In genomic region chr4:143907811-143908210, GRCh38 we compare ENCODE assay signal across 9 cellular contexts. TPM values are rescaled to one million over a fixed set of nuclear protein-coding genes. Genes with fewer than 3 reads are reported as not detected.
DNase-seq lines count a peak whose midpoint lies in the region; ATAC-seq and TF ChIP-seq lines count a peak whose summit lies in the region.
"Not testable (repeated sequence)": the region's sequence is repeated elsewhere in the genome, so short reads cannot be mapped to it uniquely, and the experiment has no call there.
"Had no signal": no experiment of that assay in that cellular context is flagged by ENCODE, and none has a peak within 500 bp of the region (broad histone marks: within the 10 kb centered on the region; RNA-seq: fewer than 3 reads in every experiment).

No MANE protein-coding gene starts in this region.

- not testable (repeated sequence) for H3K36me3 Mint-ChIP-seq in H9 (ENCODE audit: insufficient read depth in 1 of 3, low read depth in 3 of 3); activated naive CD8-positive, alpha-beta T cell; glutamatergic neuron (ENCODE audit: unreplicated experiment)

- not testable (repeated sequence) for H4K5ac ChIP-seq in H9 (ENCODE audit: insufficient read length, low read depth, low read length)

- H3K4ac ChIP-seq in H9 (ENCODE audit: low read depth, low read length); neuronal stem cell (ENCODE audit: low read length): not testable (repeated sequence)

- not testable (repeated sequence) for H4K8ac ChIP-seq in H9 (replicated peaks; ENCODE audit: insufficient read length, low read depth, low read length); neuronal stem cell (ENCODE audit: low read depth, low read length)

- not testable (repeated sequence) for H3K4me3 ChIP-seq in neuronal stem cell (ENCODE audit: low read length in 2 of 2)

- not testable (repeated sequence) for H3K4me3 Mint-ChIP-seq in H9; glutamatergic neuron (ENCODE audit: unreplicated experiment)
- H3K4me3 Mint-ChIP-seq in activated naive CD8-positive, alpha-beta T cell = peak overlapping the region; percentile 61

- not testable (repeated sequence) for H2BK20ac ChIP-seq in H9 (ENCODE audit: low read depth, low read length, poor library complexity, severe bottlenecking)

- H3K23me2 ChIP-seq in H9 (ENCODE audit: insufficient read length, low read depth, low read length, poor library complexity, severe bottlenecking) = not testable (repeated sequence)

- H4K91ac ChIP-seq in H9 (ENCODE audit: insufficient read length, low read depth, low read length); neuronal stem cell (ENCODE audit: low read depth, low read length, poor library complexity): not testable (repeated sequence)

- H3K27me3 Mint-ChIP-seq in H9 (ENCODE audit: low read depth); activated naive CD8-positive, alpha-beta T cell; glutamatergic neuron (ENCODE audit: unreplicated experiment): not testable (repeated sequence)

- H3K9me3 Mint-ChIP-seq in H9; activated naive CD8-positive, alpha-beta T cell (ENCODE audit: low read depth); glutamatergic neuron (ENCODE audit: unreplicated experiment): not testable (repeated sequence)

- not testable (repeated sequence) for H3K23ac ChIP-seq in H9 (ENCODE audit: insufficient read length, low read depth, low read length); neuronal stem cell (ENCODE audit: low read depth, low read length, poor library complexity)

- H3K4me1 Mint-ChIP-seq in H9; glutamatergic neuron (ENCODE audit: low read depth, unreplicated experiment): not testable (repeated sequence)
- peaks cover 43% of the 10 kb centered on the region for H3K4me1 Mint-ChIP-seq in activated naive CD8-positive, alpha-beta T cell (ENCODE audit: low read depth)

- H3K79me1 ChIP-seq in H9 (ENCODE audit: insufficient read depth, low read depth, low read length, poor library complexity, severe bottlenecking); neuronal stem cell (ENCODE audit: low read depth, low read length): not testable (repeated sequence)

- H3K4me1 ChIP-seq in H9 (ENCODE audit: insufficient read depth, low read length); neuronal stem cell (ENCODE audit: control insufficient read depth in 2 of 2, insufficient read depth in 1 of 2, low read depth in 1 of 2, low read length in 2 of 2): not testable (repeated sequence)

- H2AK5ac ChIP-seq in H9 (ENCODE audit: insufficient read length, low read length); neuronal stem cell (ENCODE audit: low read depth, low read length): not testable (repeated sequence)

- no CpG with 5 or more reads among the region's 3 CpGs for whole genome bisulfite sequencing in H9 (ENCODE audit: extremely low coverage, insufficient read length, low lambda C conversion rate)
- no CpG with 5 or more reads among the region's 3 CpGs for WGBS in neuronal stem cell (ENCODE audit: extremely low coverage in 2 of 2, insufficient read length in 2 of 2, insufficient replicate concordance in 1 of 2), 2 donors

- not testable (repeated sequence) for H2BK15ac ChIP-seq in H9 (ENCODE audit: low read depth, low read length); neuronal stem cell (ENCODE audit: low read length)

- not testable (repeated sequence) for H3K9me3 ChIP-seq in H9 (ENCODE audit: control insufficient read depth, low read depth, low read length); neuronal stem cell (replicated peaks in 1 of 2; ENCODE audit: control insufficient read depth in 2 of 2, insufficient read depth in 1 of 2, low read depth in 1 of 2, low read length in 2 of 2)

- not testable (repeated sequence) for H3K4me2 ChIP-seq in H9 (ENCODE audit: insufficient read depth, insufficient read length, low read length); neuronal stem cell (ENCODE audit: insufficient read depth, low read length, poor library complexity, severe bottlenecking)

- not testable (repeated sequence) for H2BK120ac ChIP-seq in H9 (ENCODE audit: low read depth, low read length, poor library complexity, severe bottlenecking); neuronal stem cell (ENCODE audit: low read depth, low read length)

- H3T11ph ChIP-seq in H9 (ENCODE audit: low read length) = not testable (repeated sequence)

- H3K27ac ChIP-seq in H9 (ENCODE audit: insufficient read length, low read depth, low read length); neuronal stem cell (replicated peaks; ENCODE audit: low read length): not testable (repeated sequence)

- not testable (repeated sequence) for H2BK5ac ChIP-seq in H9 (ENCODE audit: insufficient read length, low read length); neuronal stem cell (ENCODE audit: low read length)

- H3K18ac ChIP-seq in H9 (ENCODE audit: insufficient read length, low read depth, low read length); neuronal stem cell (ENCODE audit: low read length): not testable (repeated sequence)

- H2BK12ac ChIP-seq in H9 (ENCODE audit: insufficient read length, low read depth, low read length); neuronal stem cell (ENCODE audit: low read length): not testable (repeated sequence)

- H2AFZ ChIP-seq in H9 (ENCODE audit: low read length); neuronal stem cell (ENCODE audit: low read length): not testable (repeated sequence)

- not testable (repeated sequence) for H3K27me3 ChIP-seq in H9 (ENCODE audit: insufficient read depth, low read length); neuronal stem cell (ENCODE audit: control insufficient read depth in 3 of 3, insufficient read depth in 3 of 3, low read depth in 1 of 3, low read length in 3 of 3)

- H4K20me1 ChIP-seq in H9 (ENCODE audit: control insufficient read depth, insufficient read depth, insufficient read length) = not testable (repeated sequence)

- TF ChIP-seq CTCF in AG09319 (IDR thresholded peaks at IDR 0.05; ENCODE audit: low read depth, low read length) = peak; percentile 28
- peak; percentile 66 for TF ChIP-seq CTCF in H9 (conservative IDR thresholded peaks at IDR 0.05)
- not testable (repeated sequence) for TF ChIP-seq CTCF in glutamatergic neuron (IDR thresholded peaks at IDR 0.05; ENCODE audit: partially characterized antibody, unreplicated experiment)

- not testable (repeated sequence) for H3K79me2 ChIP-seq in H9 (ENCODE audit: insufficient read depth, low read length)

- DNase-seq in AG09319 (ENCODE audit: extremely low read depth, low read depth) = not testable (repeated sequence)
- DNase-seq in H9 (peak; percentile 30), NCI-H82 (lab: John Stamatoyannopoulos, UW) (peak; percentile 45), glutamatergic neuron (peak; percentile 16), neuronal stem cell (ENCODE audit: low spot score) (peak; percentile 3)

- H3K56ac ChIP-seq in H9 (ENCODE audit: insufficient read length, low read depth, low read length) = not testable (repeated sequence)

- not testable (repeated sequence) for H3K36me3 ChIP-seq in neuronal stem cell (replicated peaks in 1 of 2; ENCODE audit: control insufficient read depth in 2 of 2, insufficient read depth in 2 of 2, low read length in 2 of 2)

- H3K14ac ChIP-seq in H9 (ENCODE audit: insufficient read depth, low read length); neuronal stem cell (ENCODE audit: low read length): not testable (repeated sequence)

- H3K9ac ChIP-seq in H9 (ENCODE audit: extremely low read depth, insufficient read length, low read length); neuronal stem cell (ENCODE audit: low read depth, low read length, poor library complexity): not testable (repeated sequence)

- not testable (repeated sequence) for H3K27ac Mint-ChIP-seq in H9; activated naive CD8-positive, alpha-beta T cell; glutamatergic neuron (ENCODE audit: unreplicated experiment)

- ATAC-seq in GM18511 (IDR thresholded peaks at IDR 0.05; ENCODE audit: unreplicated experiment) (peak; percentile 55), HG03469 (IDR thresholded peaks at IDR 0.05; ENCODE audit: unreplicated experiment) (peak; percentile 62)

RNA-seq across cellular contexts. Expression of gene GYPE, which starts 2.5 kb away (rescaled TPM):
- total RNA-seq in H9 (2021) (not detected in 2 replicates), glutamatergic neuron (ENCODE audit: unreplicated experiment) (not detected)
- polyA plus RNA-seq in neuronal stem cell (2013, experiment 1 of 2) = not detected
- not detected for polyA plus RNA-seq in neuronal stem cell (2013, experiment 2 of 2)
- total RNA-seq: CD8-positive, alpha-beta T cell had no signal
